ENCODE assay signal across 8 cellular contexts in the genomic region with DNA sequence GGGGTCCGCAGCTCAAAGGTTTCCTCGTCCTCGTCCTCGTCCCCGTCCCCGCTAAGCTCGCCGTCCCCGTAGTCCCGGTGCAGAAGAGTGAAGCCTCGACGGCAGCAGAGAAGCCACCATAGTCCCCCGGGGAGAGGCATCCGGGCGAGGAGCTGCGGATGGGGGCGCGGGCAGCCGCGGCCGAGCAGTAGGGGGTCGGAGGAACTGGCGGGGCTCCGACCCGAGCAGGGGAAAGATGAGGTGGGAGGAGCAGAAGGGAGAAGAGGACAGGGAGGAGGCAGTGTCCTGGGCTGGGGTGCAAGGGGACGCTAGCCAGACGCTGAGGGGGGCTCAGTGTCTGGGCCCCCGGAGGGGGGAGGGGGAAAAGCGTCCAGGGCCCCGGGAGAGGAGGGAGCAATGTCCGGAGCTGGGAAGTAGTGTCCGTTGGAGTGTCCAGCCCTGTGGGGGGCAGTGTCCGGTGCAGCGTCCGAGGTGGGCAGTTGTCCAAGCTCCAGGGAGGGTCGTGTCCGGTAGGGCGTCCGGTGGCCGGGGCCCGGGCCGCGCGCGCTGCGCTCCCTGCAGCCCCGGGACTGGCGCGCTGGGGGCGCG. TPM values are rescaled to one million over a fixed set of nuclear protein-coding genes. Genes with fewer than 3 reads are reported as not detected.
A peak's percentile ranks its signal among the peaks of the same experiment; 100 is the strongest.
DNase-seq lines count a peak whose midpoint lies in the region; ATAC-seq and TF ChIP-seq lines count a peak whose summit lies in the region.

A gene with protein sequence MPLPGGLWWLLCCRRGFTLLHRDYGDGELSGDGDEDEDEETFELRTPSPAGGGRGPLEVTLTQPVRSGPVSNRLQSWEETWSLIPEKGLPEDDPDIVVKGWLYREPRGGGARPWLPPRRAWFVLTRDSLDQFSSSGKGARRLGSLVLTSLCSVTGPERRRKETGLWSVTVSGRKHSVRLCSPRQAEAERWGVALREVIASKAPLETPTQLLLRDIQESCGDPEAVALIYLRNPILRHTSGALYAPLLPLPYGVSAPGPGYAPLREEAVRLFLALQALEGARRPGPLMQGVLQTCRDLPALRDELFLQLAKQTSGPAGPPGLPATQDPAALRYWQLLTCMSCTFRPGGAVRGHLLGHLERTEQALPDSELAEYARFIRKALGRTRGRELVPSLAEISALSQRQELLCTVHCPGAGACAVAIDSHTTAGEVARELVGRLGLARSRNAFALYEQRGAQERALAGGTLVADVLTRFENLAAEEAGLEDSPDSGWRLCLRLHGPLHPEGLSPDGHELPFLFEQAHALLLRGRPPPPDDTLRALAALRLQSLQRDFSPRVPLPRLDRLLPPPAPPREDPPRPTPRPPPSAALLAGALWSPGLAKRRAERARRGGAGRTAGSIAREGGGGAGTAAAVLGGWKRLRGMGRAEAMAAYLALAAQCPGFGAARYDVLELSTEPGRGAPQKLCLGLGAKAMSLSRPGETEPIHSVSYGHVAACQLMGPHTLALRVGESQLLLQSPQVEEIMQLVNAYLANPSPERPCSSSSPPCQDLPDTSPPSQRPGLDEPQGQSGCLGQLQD (minus strand): TSS at position 571 of the 588 bp plus-strand sequence. CDS start 431 bp downstream, at position 140.

- H3K27ac ChIP-seq in mammary epithelial cell (ENCODE audit: insufficient read depth, low read depth, low read length) (peak within 1 kb of the TSS; percentile 73), right lobe of liver (peak within 1 kb of the TSS; percentile 85 to 90 (median 87)), temporal lobe (ENCODE audit: low read depth, low read length) (peak within 1 kb of the TSS; percentile 86)

- peak within 1 kb of the TSS; percentile 52 for H3K9ac ChIP-seq in mammary epithelial cell (ENCODE audit: insufficient read depth, low read length)

- H3K79me2 ChIP-seq in mammary epithelial cell (ENCODE audit: insufficient read depth, low read length): peaks cover 22% of the 10 kb centered on the region

- H2AFZ ChIP-seq in mammary epithelial cell (ENCODE audit: low read depth, low read length): peak within 1 kb of the TSS; percentile 76

- no peaks in the 10 kb centered on the region for H4K20me1 ChIP-seq in mammary epithelial cell (ENCODE audit: insufficient read depth, low read length)

- H3K4me2 ChIP-seq in mammary epithelial cell (ENCODE audit: insufficient read depth, low read depth, low read length): peak within 1 kb of the TSS; percentile 98

- no peaks in the 10 kb centered on the region for H3K36me3 ChIP-seq in mammary epithelial cell (ENCODE audit: insufficient read depth, low read length)
- peaks cover 0 to 19% (median 4%) of the 10 kb centered on the region in 4 donors for H3K36me3 ChIP-seq in right lobe of liver

- CTCF ChIA-PET in mammary epithelial cell (lab: Charles Lee; ENCODE audit: low non-redundant PET): interaction anchor here (0.6 to 0.7 kb wide), 3 partner anchors 67 to 567 kb away, joined by 3 to 7 read pairs (median 6); partner anchors contain the start of genes RETREG3 and TUBG1

- ATAC-seq in right lobe of liver (no peak), GM21737 (IDR thresholded peaks at IDR 0.05; ENCODE audit: unreplicated experiment) (no peak)

- WGBS in mammary epithelial cell (ENCODE audit: low coverage, missing lambda C conversion rate): 0% methylated on average over 4 of the region's 51 CpGs
- 1% methylated on average over 18 of the region's 51 CpGs for WGBS in right lobe of liver (ENCODE audit: insufficient coverage, low coverage, low lambda C conversion rate, missing lambda C conversion rate)

- TF ChIP-seq CTCF in mammary epithelial cell (conservative IDR thresholded peaks at IDR 0.05 in 1 of 2, IDR thresholded peaks at IDR 0.05 in 1 of 2; ENCODE audit: extremely low read depth in 1 of 2, insufficient read depth in 1 of 2, low read depth in 1 of 2, low read length in 2 of 2) (peak in 1 of 2 donors; percentile 12), right lobe of liver (IDR thresholded peaks at IDR 0.05) (peak; percentile 7 to 34 (median 20))

- in situ Hi-C loops in mammary epithelial cell (cut with MboI; ENCODE audit: low sequenced_read_pairs in 2 of 2): no loop called here

- H3K9me3 ChIP-seq in mammary epithelial cell (replicated peaks; ENCODE audit: insufficient read depth, low read length) (no peaks in the 10 kb centered on the region), right lobe of liver (no peaks in the 10 kb centered on the region)

- DNase-seq in NCI-H2081 (lab: John Stamatoyannopoulos, UW) (peak; percentile 66 to 78), NCI-H2081 treated with DMSO at 0.1 percent for 48 hours (lab: John Stamatoyannopoulos, UW) (no peak), NCI-H460 (ENCODE audit: extremely low read depth, low read depth) (no peak), mammary epithelial cell (peak; percentile 45), right lobe of liver (no peak), AG20443 (ENCODE audit: low spot score) (no peak)

- TF ChIP-seq POLR2A in right lobe of liver (IDR thresholded peaks at IDR 0.05): peak; percentile 80

- intact Hi-C loops in mammary epithelial cell (cut with micrococcal nuclease): no loop called here
- intact Hi-C loops in right lobe of liver (cut with DNase I): no loop called here

- no TSS peak for BruUV-seq in mammary epithelial cell (replicated peaks; lab: Mats Ljungman, UMichigan)

- dilution Hi-C loops in mammary epithelial cell (cut with HindIII; ENCODE audit: low sequenced_read_pairs): no loop called here

- H3K4me1 ChIP-seq in mammary epithelial cell (ENCODE audit: insufficient read depth, low read length): peaks cover 65% of the 10 kb centered on the region
- H3K4me1 ChIP-seq in right lobe of liver: peaks cover 0 to 38% (median 9%) of the 10 kb centered on the region in 4 donors

- peak within 1 kb of the TSS; percentile 79 to 89 (median 89) for H3K4me3 ChIP-seq in mammary epithelial cell (replicated peaks in 1 of 3; ENCODE audit: insufficient read depth in 1 of 3, low read depth in 2 of 3, low read length in 3 of 3)
- H3K4me3 ChIP-seq in right lobe of liver: peak within 1 kb of the TSS; percentile 94 to 97 (median 97)

- H3K27me3 ChIP-seq in mammary epithelial cell (ENCODE audit: insufficient read depth, low read length): no peaks in the 10 kb centered on the region
- H3K27me3 ChIP-seq in right lobe of liver: no peaks in the 10 kb centered on the region

RNA-seq across cellular contexts. Expression of the gene that starts here (rescaled TPM):
- total RNA-seq in NCI-H460 (2014; rRNA removed; shearing (Covaris generic)): 18.3 and 19.4 TPM in 2 replicates
- polyA plus RNA-seq in NCI-H460 (2014; cell fraction: nucleus; rRNA removed): 67.7 and 88.3 TPM in 2 replicates
- total RNA-seq in mammary epithelial cell (10 to 100 TPM; 22.1 to 22.7 TPM), right lobe of liver (10 to 100 TPM in 5 of 6 experiments, 1 to 10 TPM in 1; 8.1 to 23.7 (median 11.2) TPM), temporal lobe (2.5 TPM)
- 5.8 TPM for polyA plus RNA-seq in mammary epithelial cell
- 1.9 TPM for polyA minus RNA-seq in mammary epithelial cell

Comparison
In these comparisons a context has a peak if more than half of its experiments do, and no peak if none do; other contexts are left out.
1. DNase-seq: peak in NCI-H2081 (2 of 2) and mammary epithelial cell (single experiment); none in NCI-H2081 treated with DMSO at 0.1 percent for 48 hours (single experiment), NCI-H460 (single experiment), right lobe of liver (0 of 3) and AG20443 (single experiment).
2. Peak in every context shown above with its lines, with median percentiles within 50 percentile points of each other: H3K27ac ChIP-seq.